7 cellular contexts compared by ENCODE assay signal in genomic region chr3:159322322-159322939, GRCh38.
DNase-seq lines count a peak whose midpoint lies in the region; TF ChIP-seq lines count a peak whose summit lies in the region.

No MANE protein-coding gene starts in this region.

- H3K9me3 ChIP-seq in liver (ENCODE audit: control insufficient read depth in 4 of 4, low read length in 3 of 4) = peaks cover 0 to 3% (median 0%) of the 10 kb centered on the region in 4 donors
- H3K9me3 ChIP-seq in suprapubic skin = no peaks in the 10 kb centered on the region

- no peak for TF ChIP-seq POLR2A in suprapubic skin (IDR thresholded peaks at IDR 0.05)

- H3K9ac ChIP-seq in liver (ENCODE audit: low read depth in 1 of 2, low read length in 2 of 2) = no peak overlapping the region

- H3K27me3 ChIP-seq in liver (ENCODE audit: control insufficient read depth in 4 of 4, insufficient read depth in 4 of 4, low read length in 3 of 4) (no peaks in the 10 kb centered on the region), suprapubic skin (no peaks in the 10 kb centered on the region)

- peak; percentile 37 to 65 for TF ChIP-seq RAD21 in liver (IDR thresholded peaks at IDR 0.05)

- H3K27ac ChIP-seq in liver (ENCODE audit: low read depth in 1 of 2, low read length in 2 of 2) (no peak overlapping the region), suprapubic skin (no peak overlapping the region)

- WGBS in liver = 43% methylated on average over 8 of the region's 8 CpGs
- 51% methylated on average over 8 of the region's 8 CpGs for WGBS in suprapubic skin

- TF ChIP-seq CTCF in GM20000 (IDR thresholded peaks at IDR 0.05; ENCODE audit: extremely low read depth, missing control alignments) (peak; percentile 85), liver (IDR thresholded peaks at IDR 0.05; ENCODE audit: low read depth, low read length, missing input control) (peak; percentile 36), suprapubic skin (IDR thresholded peaks at IDR 0.05) (peak in 1 of 2 donors; percentile 41)

- H3K4me1 ChIP-seq in liver (ENCODE audit: control insufficient read depth in 4 of 4, insufficient read depth in 4 of 4, low read length in 3 of 4) (no peaks in the 10 kb centered on the region), suprapubic skin (no peaks in the 10 kb centered on the region)

- peak; percentile 0 for DNase-seq in GDM1 (lab: John Stamatoyannopoulos, UW)
- peak; percentile 39 for DNase-seq in GM20000 (ENCODE audit: low spot score)
- DNase-seq in Jurkat, Clone E6-1 (ENCODE audit: low read depth, low spot score) = peak; percentile 21
- DNase-seq in astrocyte of the hippocampus (ENCODE audit: low read depth, low spot score) = peak; percentile 33
- no peak for DNase-seq in suprapubic skin (ENCODE audit: low spot score in 2 of 2)
- no peak for DNase-seq in SW 1271 (lab: John Stamatoyannopoulos, UW)

- H3K36me3 ChIP-seq in liver (ENCODE audit: control insufficient read depth in 4 of 4, insufficient read depth in 3 of 4, low read depth in 1 of 4, low read length in 3 of 4) = no peaks in the 10 kb centered on the region
- no peaks in the 10 kb centered on the region for H3K36me3 ChIP-seq in suprapubic skin

- no peak for TF ChIP-seq EP300 in suprapubic skin (IDR thresholded peaks at IDR 0.05)

- H3K4me3 ChIP-seq in Jurkat, Clone E6-1 (ENCODE audit: low read length) = no peak overlapping the region
- H3K4me3 ChIP-seq in liver (ENCODE audit: low read depth in 1 of 3, low read length in 3 of 3) (no peak overlapping the region), suprapubic skin (no peak overlapping the region)

TF ChIP-seq in liver, 16 proteins besides CTCF, POLR2A, EP300 and RAD21:
- TF ChIP-seq FOXA2 (IDR thresholded peaks at IDR 0.05) (no peak), ATF3 (IDR thresholded peaks at IDR 0.05) (no peak), FOXA1 (IDR thresholded peaks at IDR 0.05) (no peak), HNF4G (IDR thresholded peaks at IDR 0.05) (no peak), SP1 (IDR thresholded peaks at IDR 0.05) (no peak), HNF4A (conservative IDR thresholded peaks at IDR 0.05) (no peak), YY1 (IDR thresholded peaks at IDR 0.05) (no peak), GABPA (IDR thresholded peaks at IDR 0.05 in 1 of 2, conservative IDR thresholded peaks at IDR 0.05 in 1 of 2) (no peak), NR2F2 (IDR thresholded peaks at IDR 0.05) (no peak), EGR1 (IDR thresholded peaks at IDR 0.05; ENCODE audit: low read depth in 2 of 2) (no peak), JUND (IDR thresholded peaks at IDR 0.05) (no peak), ZBTB33 (IDR thresholded peaks at IDR 0.05) (no peak)

Comparison
In these comparisons a context has a peak if more than half of its experiments do, and no peak if none do; other contexts are left out.
1. DNase-seq: peak in GDM1 (single experiment), GM20000 (single experiment), Jurkat, Clone E6-1 (single experiment) and astrocyte of the hippocampus (single experiment); none in suprapubic skin (0 of 2) and SW 1271 (0 of 2).